8 cellular contexts compared by ENCODE assay signal in genomic region chr4:125316781-125317525, GRCh38. TPM values are rescaled to one million over a fixed set of nuclear protein-coding genes. Genes with fewer than 3 reads are reported as not detected.
DNase-seq lines count a peak whose midpoint lies in the region; ATAC-seq lines count a peak whose summit lies in the region.

No MANE protein-coding gene starts in this region.

- peaks cover 3% of the 10 kb centered on the region in 2 donors for H3K9me3 ChIP-seq in esophagus (ENCODE audit: control insufficient read depth in 2 of 2, insufficient read depth in 1 of 2, low read depth in 1 of 2, low read length in 1 of 2)
- H3K9me3 ChIP-seq in muscle layer of duodenum (ENCODE audit: control insufficient read depth in 1 of 2, low read length in 2 of 2) = no peaks in the 10 kb centered on the region
- no peaks in the 10 kb centered on the region for H3K9me3 ChIP-seq in aorta (ENCODE audit: control insufficient read depth, low read length)

- H3K4me3 ChIP-seq in esophagus (ENCODE audit: low read depth in 1 of 2, low read length in 2 of 2) = peak overlapping the region; percentile 73 to 87
- peak overlapping the region; percentile 67 to 95 for H3K4me3 ChIP-seq in muscle layer of duodenum (ENCODE audit: low read depth in 1 of 2, low read length in 2 of 2)
- H3K4me3 ChIP-seq in aorta (ENCODE audit: low read length in 2 of 2) = peak overlapping the region; percentile 50 to 72

- ATAC-seq in aorta (ENCODE audit: low FRiP score) = peak; percentile 33
- ATAC-seq in HG02623 (IDR thresholded peaks at IDR 0.05; ENCODE audit: unreplicated experiment) = no peak

- intact Hi-C loops in aorta (cut with DNase I) = loop anchor here (5.0 to 10.0 kb wide), 5 partner anchors 50 to 1288 kb away; no protein-coding TSS in a partner anchor

- no peaks in the 10 kb centered on the region for H3K36me3 ChIP-seq in esophagus (ENCODE audit: control insufficient read depth in 2 of 2, insufficient read depth in 2 of 2, low read length in 1 of 2)
- H3K36me3 ChIP-seq in muscle layer of duodenum (ENCODE audit: control insufficient read depth in 1 of 2, insufficient read depth in 2 of 2, low read length in 2 of 2) = no peaks in the 10 kb centered on the region
- H3K36me3 ChIP-seq in aorta (ENCODE audit: control insufficient read depth in 1 of 2, insufficient read depth in 2 of 2, low read length in 1 of 2) = peaks cover 0 to 2% of the 10 kb centered on the region in 2 donors

- peaks cover 14 to 17% of the 10 kb centered on the region in 2 donors for H3K4me1 ChIP-seq in esophagus (ENCODE audit: control insufficient read depth in 2 of 2, insufficient read depth in 2 of 2, low read length in 1 of 2)
- H3K4me1 ChIP-seq in muscle layer of duodenum (ENCODE audit: control insufficient read depth in 1 of 2, insufficient read depth in 2 of 2, low read length in 2 of 2) = peaks cover 3 to 35% of the 10 kb centered on the region in 2 donors
- peaks cover 8 to 13% of the 10 kb centered on the region in 2 donors for H3K4me1 ChIP-seq in aorta (ENCODE audit: control insufficient read depth in 1 of 2, insufficient read depth in 2 of 2, low read length in 2 of 2)

- H3K27me3 ChIP-seq in esophagus (ENCODE audit: control insufficient read depth in 1 of 2, insufficient read depth in 2 of 2, low read length in 2 of 2) (peaks cover 0 to 3% of the 10 kb centered on the region in 2 donors), muscle layer of duodenum (ENCODE audit: low read depth, low read length) (peaks cover 7% of the 10 kb centered on the region), aorta (ENCODE audit: control insufficient read depth in 1 of 2, insufficient read depth in 2 of 2, low read length in 1 of 2) (no peaks in the 10 kb centered on the region)

- H3K27ac ChIP-seq in esophagus (ENCODE audit: low read depth in 2 of 2, low read length in 1 of 2) (peak overlapping the region in 1 of 2 donors; percentile 37), muscle layer of duodenum (ENCODE audit: low read length) (peak overlapping the region; percentile 76), aorta (ENCODE audit: low read depth in 1 of 2, low read length in 2 of 2) (no peak overlapping the region)

- WGBS in esophagus, 2 donors = 3 to 5% methylated on average over 67 of the region's 67 CpGs
- 0 to 1% methylated on average over 67 of the region's 67 CpGs for WGBS in aorta, 2 donors

- DNase-seq in DMS153 treated with DMSO at 0.1 percent for 48 hours (lab: John Stamatoyannopoulos, UW; ENCODE audit: unreplicated experiment) (peak; percentile 60), DMS153 (lab: John Stamatoyannopoulos, UW) (no peak), NOMO-1 treated with dmso at 0.1 percent for 144 hours (lab: John Stamatoyannopoulos, UW; ENCODE audit: unreplicated experiment) (peak; percentile 69), aorta (peak; percentile 64 to 84), NCI-H2081 treated with DMSO at 0.1 percent for 48 hours (lab: John Stamatoyannopoulos, UW) (no peak)

RNA-seq across cellular contexts. Expression of gene FAT4, which starts 2.2 kb away (rescaled TPM):
- polyA plus RNA-seq in esophagus = under 1 TPM; 0.35 to 0.48 TPM
- 10 to 100 TPM; 40.5 to 48.0 TPM for total RNA-seq in aorta
- polyA plus RNA-seq in aorta = 1 to 10 TPM in 1 of 2 donors, under 1 TPM in 1; 0.88 to 6.6 TPM

Comparison
In these comparisons a context has a peak if more than half of its experiments do, and no peak if none do; other contexts are left out.
1. DNase-seq: peak in DMS153 treated with DMSO at 0.1 percent for 48 hours (single experiment), NOMO-1 treated with dmso at 0.1 percent for 144 hours (single experiment) and aorta (2 of 2); none in DMS153 (single experiment) and NCI-H2081 treated with DMSO at 0.1 percent for 48 hours (single experiment).
2. Peak in every context shown above with its lines, with median percentiles within 50 percentile points of each other: H3K4me3 ChIP-seq.